In genomic region chr10:107565014-107565413, GRCh38 we compare ENCODE assay signal across 9 cellular contexts.
"Had no signal": no experiment of that assay in that cellular context is flagged by ENCODE, and none has a peak within 500 bp of the region (broad histone marks: within the 10 kb centered on the region; RNA-seq: fewer than 3 reads in every experiment).

No MANE protein-coding gene starts in this region.

- H3K36me3 ChIP-seq: HAP-1 had no signal

- H3K4me3 Mint-ChIP-seq: GM23338, H9, HFFc6 had no signal

- H3K4me3 ChIP-seq: GM23248, GM23338, HAP-1 had no signal

- H3K27ac Mint-ChIP-seq: GM23338, H9, HFFc6 had no signal

- H3K9ac ChIP-seq: GM23248 had no signal

- H3K9me3 ChIP-seq: HAP-1 had no signal

- ATAC-seq: GM23338, HCT116 had no signal

- H3K4me1 Mint-ChIP-seq: GM23338, H9 had no signal

- H3K27ac ChIP-seq: GM23248 had no signal

- DNase-seq: GM23248, GOT3, H7, H9, HCEC 1CT, HFFc6 had no signal

- H3K4me1 ChIP-seq: HAP-1 had no signal
